13 cellular contexts compared by ENCODE assay signal in the genomic region with DNA sequence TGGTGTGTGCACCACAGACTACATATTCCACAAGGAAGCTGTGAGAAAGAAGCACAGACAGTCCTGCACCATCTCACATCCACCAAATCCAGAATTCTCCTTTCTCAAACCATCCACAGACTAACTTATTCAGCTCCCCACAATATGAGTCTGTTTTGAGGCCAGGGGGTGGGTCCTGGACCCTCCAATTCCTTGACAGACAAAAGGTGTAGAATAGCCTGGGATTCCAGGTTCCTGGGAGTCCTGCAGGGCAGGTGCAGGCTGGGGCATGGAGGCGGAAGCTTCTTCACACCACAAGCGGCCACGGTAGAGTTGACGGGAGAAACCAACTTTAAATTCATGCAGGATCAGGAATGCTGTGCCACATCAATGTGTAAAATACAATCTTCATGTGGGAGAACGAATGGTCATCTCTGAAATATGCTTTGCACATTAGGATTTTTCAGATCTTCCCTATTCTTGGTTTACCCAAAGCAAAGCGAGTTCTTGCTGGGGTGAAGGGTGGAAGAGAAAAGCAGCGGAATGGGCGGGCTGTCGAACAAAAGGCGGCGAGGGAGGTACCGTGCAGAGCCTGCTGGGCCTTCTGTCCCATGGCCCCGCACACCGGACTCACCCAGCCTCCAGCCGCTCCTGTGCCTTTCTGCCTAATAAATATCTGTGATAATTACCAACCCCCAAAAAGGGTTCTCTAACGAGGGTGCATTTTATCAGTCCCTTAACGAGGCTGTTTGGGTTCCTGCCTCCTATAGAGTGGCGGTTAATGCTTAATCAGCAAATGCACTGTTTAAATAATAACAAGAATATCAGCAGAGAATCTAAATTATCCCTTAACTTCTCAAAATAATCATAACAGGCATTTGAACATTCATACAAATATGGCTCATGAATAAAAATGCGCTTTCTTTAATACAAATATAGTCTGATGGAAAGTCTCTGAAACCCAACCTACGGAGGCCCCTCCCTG.
A peak's percentile ranks its signal among the peaks of the same experiment; 100 is the strongest.
DNase-seq lines count a peak whose midpoint lies in the region; ATAC-seq, FAIRE-seq and TF ChIP-seq lines count a peak whose summit lies in the region.
"Had no signal": no experiment of that assay in that cellular context is flagged by ENCODE, and none has a peak within 500 bp of the region (broad histone marks: within the 10 kb centered on the region; RNA-seq: fewer than 3 reads in every experiment).

No MANE protein-coding gene starts in this region.

- H3K27ac ChIP-seq in DND-41 (ENCODE audit: low read length) (peak overlapping the region; percentile 80), astrocyte (ENCODE audit: low read depth, low read length) (no peak overlapping the region)
- H3K27ac ChIP-seq: parathyroid adenoma had no signal

- peak overlapping the region; percentile 95 for H3K27ac Mint-ChIP-seq in activated CD4-positive, alpha-beta T cell treated with anti-CD3 and anti-CD28 coated beads, Interleukin-2, amount 10 ng/mL, durations not matched to agents 7 days and 5 days
- no peak overlapping the region for H3K27ac Mint-ChIP-seq in astrocyte (ENCODE audit: unreplicated experiment)
- H3K27ac Mint-ChIP-seq in neural crest cell (ENCODE audit: unreplicated experiment): peak overlapping the region; percentile 94

- H3K36me3 ChIP-seq in DND-41 (ENCODE audit: insufficient read depth, low read length): no peaks in the 10 kb centered on the region
- no peaks in the 10 kb centered on the region for H3K36me3 ChIP-seq in astrocyte (ENCODE audit: insufficient read depth, low read length)

- peak overlapping the region; percentile 54 for H3K4me3 Mint-ChIP-seq in activated CD4-positive, alpha-beta T cell treated with anti-CD3 and anti-CD28 coated beads, Interleukin-2, amount 10 ng/mL, durations not matched to agents 7 days and 5 days
- H3K4me3 Mint-ChIP-seq in astrocyte (ENCODE audit: unreplicated experiment): no peak overlapping the region
- peak overlapping the region; percentile 61 for H3K4me3 Mint-ChIP-seq in neural crest cell

- H3K27me3 ChIP-seq in DND-41 (ENCODE audit: insufficient read depth, low read length, poor library complexity) (peaks cover 13% of the 10 kb centered on the region), astrocyte (ENCODE audit: insufficient read depth, low read length) (no peaks in the 10 kb centered on the region)

- H3K4me1 ChIP-seq in DND-41 (ENCODE audit: insufficient read depth, low read length) (peaks cover 16% of the 10 kb centered on the region), astrocyte (ENCODE audit: insufficient read depth, low read length) (no peaks in the 10 kb centered on the region)
- H3K4me1 ChIP-seq: parathyroid adenoma had no signal

- H3K4me3 ChIP-seq in DND-41 (ENCODE audit: low read depth in 1 of 2, low read length in 2 of 2): peak overlapping the region in 1 of 2 experiments; percentile 43; a peak in 2 of 4 replicates
- H3K4me3 ChIP-seq in astrocyte (ENCODE audit: insufficient read depth, low read depth, low read length): no peak overlapping the region

- H3K27me3 Mint-ChIP-seq in activated CD4-positive, alpha-beta T cell treated with anti-CD3 and anti-CD28 coated beads, Interleukin-2, amount 10 ng/mL, durations not matched to agents 7 days and 5 days: no peaks in the 10 kb centered on the region
- H3K27me3 Mint-ChIP-seq in astrocyte (ENCODE audit: low read depth, unreplicated experiment): no peaks in the 10 kb centered on the region
- H3K27me3 Mint-ChIP-seq in neural crest cell (ENCODE audit: low read depth): no peaks in the 10 kb centered on the region

- H3K9me3 ChIP-seq in DND-41 (ENCODE audit: insufficient read depth, low read length, severe bottlenecking) (no peaks in the 10 kb centered on the region), astrocyte (ENCODE audit: insufficient read depth, low read depth, low read length) (no peaks in the 10 kb centered on the region)

- peak overlapping the region; percentile 60 for H3K4me2 ChIP-seq in DND-41 (ENCODE audit: insufficient read depth, low read length)
- peak overlapping the region; percentile 80 for H3K4me2 ChIP-seq in astrocyte (ENCODE audit: low read length)

- no peak for TF ChIP-seq CTCF in DND-41 (IDR thresholded peaks at IDR 0.05; ENCODE audit: borderline replicate concordance, extremely low read depth, low read length, poor library complexity, severe bottlenecking)
- TF ChIP-seq CTCF in astrocyte (IDR thresholded peaks at IDR 0.05; ENCODE audit: insufficient read depth, low read depth, low read length): no peak
- TF ChIP-seq CTCF in neural crest cell (conservative IDR thresholded peaks at IDR 0.05): no peak

- H4K20me1 ChIP-seq in DND-41 (ENCODE audit: insufficient read depth, low read length): no peaks in the 10 kb centered on the region
- no peaks in the 10 kb centered on the region for H4K20me1 ChIP-seq in astrocyte (ENCODE audit: insufficient read depth, low read length)

- H3K79me2 ChIP-seq in DND-41 (ENCODE audit: insufficient read depth, low read length) (no peaks in the 10 kb centered on the region), astrocyte (ENCODE audit: insufficient read depth, low read length) (no peaks in the 10 kb centered on the region)
- H3K79me2 ChIP-seq: parathyroid adenoma had no signal

- DNase-seq in activated CD4-positive, alpha-beta T cell treated with anti-CD3 and anti-CD28 coated beads, Interleukin-2, amount 10 ng/mL, durations not matched to agents 7 days and 5 days: no peak
- no peak for DNase-seq in activated CD4-positive, alpha-beta T cell treated with anti-CD3 and anti-CD28 coated beads, Interleukin-2, amount 50 U/mL, for 48 hours
- no peak for DNase-seq in DND-41
- DNase-seq in astrocyte (ENCODE audit: low read depth): no peak
- DNase-seq in neural crest cell (ENCODE audit: low read depth, low spot score): no peak
- no peak for DNase-seq in RPMI8226
- DNase-seq: ACHN; stimulated activated naive B cell treated with anti-CD40 and anti-IgM and Interleukin-4, amounts not matched to agents 10 μg/mL and 1 μg/mL and 100 μg/mL, for 72 hours had no signal

- H2AFZ ChIP-seq in DND-41 (ENCODE audit: low read depth, low read length) (peak overlapping the region; percentile 79), astrocyte (ENCODE audit: low read depth, low read length) (peak overlapping the region; percentile 73)
- H2AFZ ChIP-seq: parathyroid adenoma had no signal

- POLR2A ChIA-PET in activated CD4-positive, alpha-beta T cell treated with anti-CD3 and anti-CD28 coated beads, Interleukin-2, amount 10 ng/mL, durations not matched to agents 7 days and 5 days (lab: Charles Lee): interaction anchor here (0.6 to 1.0 kb wide), 2 partner anchors 23 to 447 kb away, joined by 3 read pairs; no protein-coding TSS in a partner anchor

- peaks cover 19% of the 10 kb centered on the region for H3K4me1 Mint-ChIP-seq in activated CD4-positive, alpha-beta T cell treated with anti-CD3 and anti-CD28 coated beads, Interleukin-2, amount 10 ng/mL, durations not matched to agents 7 days and 5 days
- no peaks in the 10 kb centered on the region for H3K4me1 Mint-ChIP-seq in astrocyte (ENCODE audit: low read depth, unreplicated experiment)
- peaks cover 40% of the 10 kb centered on the region for H3K4me1 Mint-ChIP-seq in neural crest cell

- H3K36me3 Mint-ChIP-seq in activated CD4-positive, alpha-beta T cell treated with anti-CD3 and anti-CD28 coated beads, Interleukin-2, amount 10 ng/mL, durations not matched to agents 7 days and 5 days (ENCODE audit: low read depth): no peaks in the 10 kb centered on the region
- no peaks in the 10 kb centered on the region for H3K36me3 Mint-ChIP-seq in astrocyte (ENCODE audit: low read depth, unreplicated experiment)
- H3K36me3 Mint-ChIP-seq in neural crest cell (ENCODE audit: low read depth): no peaks in the 10 kb centered on the region

- ATAC-seq in DND-41 (ENCODE audit: insufficient read depth, low read depth): no peak
- ATAC-seq in GM19328 (IDR thresholded peaks at IDR 0.05; ENCODE audit: unreplicated experiment): no peak
- ATAC-seq in HG02885 (IDR thresholded peaks at IDR 0.05; ENCODE audit: poor library complexity, unreplicated experiment): no peak

- peak overlapping the region; percentile 56 for H3K9ac ChIP-seq in DND-41 (ENCODE audit: low read depth, low read length)
- H3K9ac ChIP-seq in astrocyte (ENCODE audit: low read length): no peak overlapping the region
- H3K9ac ChIP-seq: parathyroid adenoma had no signal

- CTCF ChIA-PET in activated CD4-positive, alpha-beta T cell treated with anti-CD3 and anti-CD28 coated beads, Interleukin-2, amount 10 ng/mL, durations not matched to agents 7 days and 5 days (lab: Charles Lee): interaction anchor here (2.2 kb wide), 1 partner anchor 14 kb away, joined by 5 read pairs; no protein-coding TSS in a partner anchor

- FAIRE-seq in astrocyte (lab: Jason Lieb, UNC): no peak
- FAIRE-seq: GM19239, small intestine had no signal

- H3K9me3 Mint-ChIP-seq in activated CD4-positive, alpha-beta T cell treated with anti-CD3 and anti-CD28 coated beads, Interleukin-2, amount 10 ng/mL, durations not matched to agents 7 days and 5 days: no peaks in the 10 kb centered on the region
- H3K9me3 Mint-ChIP-seq in astrocyte (ENCODE audit: unreplicated experiment): peaks cover 24% of the 10 kb centered on the region
- no peaks in the 10 kb centered on the region for H3K9me3 Mint-ChIP-seq in neural crest cell
